1 cellular context compared by ENCODE assay signal in genomic region chr15:78879517-78880241, GRCh38.
TF ChIP-seq lines count a peak whose summit lies in the region.

No MANE protein-coding gene starts in this region.

TF ChIP-seq in SK-N-SH, 30 proteins besides CTCF, POLR2A, EP300 and RAD21 (continued from another document):
- TF ChIP-seq, protein P1, sequence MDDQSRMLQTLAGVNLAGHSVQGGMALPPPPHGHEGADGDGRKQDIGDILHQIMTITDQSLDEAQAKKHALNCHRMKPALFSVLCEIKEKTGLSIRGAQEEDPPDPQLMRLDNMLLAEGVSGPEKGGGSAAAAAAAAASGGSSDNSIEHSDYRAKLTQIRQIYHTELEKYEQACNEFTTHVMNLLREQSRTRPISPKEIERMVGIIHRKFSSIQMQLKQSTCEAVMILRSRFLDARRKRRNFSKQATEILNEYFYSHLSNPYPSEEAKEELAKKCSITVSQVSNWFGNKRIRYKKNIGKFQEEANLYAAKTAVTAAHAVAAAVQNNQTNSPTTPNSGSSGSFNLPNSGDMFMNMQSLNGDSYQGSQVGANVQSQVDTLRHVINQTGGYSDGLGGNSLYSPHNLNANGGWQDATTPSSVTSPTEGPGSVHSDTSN (IDR thresholded peaks at IDR 0.05) = no peak
- no peak for TF ChIP-seq RFX5 (IDR thresholded peaks at IDR 0.05; ENCODE audit: low read length)
- no peak for TF ChIP-seq TEAD4 (IDR thresholded peaks at IDR 0.05; ENCODE audit: borderline replicate concordance, insufficient read depth)
- TF ChIP-seq ELF1 (IDR thresholded peaks at IDR 0.05) = no peak
- TF ChIP-seq, protein P2, sequence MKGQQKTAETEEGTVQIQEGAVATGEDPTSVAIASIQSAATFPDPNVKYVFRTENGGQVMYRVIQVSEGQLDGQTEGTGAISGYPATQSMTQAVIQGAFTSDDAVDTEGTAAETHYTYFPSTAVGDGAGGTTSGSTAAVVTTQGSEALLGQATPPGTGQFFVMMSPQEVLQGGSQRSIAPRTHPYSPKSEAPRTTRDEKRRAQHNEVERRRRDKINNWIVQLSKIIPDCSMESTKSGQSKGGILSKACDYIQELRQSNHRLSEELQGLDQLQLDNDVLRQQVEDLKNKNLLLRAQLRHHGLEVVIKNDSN (IDR thresholded peaks at IDR 0.05; ENCODE audit: borderline replicate concordance, low read depth) = no peak
- TF ChIP-seq FOXJ3 (CRISPR knock-in tag; IDR thresholded peaks at IDR 0.05) = no peak
- no peak for TF ChIP-seq ZBTB33 (IDR thresholded peaks at IDR 0.05; ENCODE audit: borderline replicate concordance, low read depth)
- TF ChIP-seq EZH2phosphoT487 (IDR thresholded peaks at IDR 0.05; ENCODE audit: borderline replicate concordance, low read depth) = no peak
- TF ChIP-seq TCF12 (IDR thresholded peaks at IDR 0.05) = no peak
- no peak for TF ChIP-seq MEF2A (IDR thresholded peaks at IDR 0.05; ENCODE audit: borderline replicate concordance, low read depth)
- no peak for TF ChIP-seq FOSL2 (IDR thresholded peaks at IDR 0.05; ENCODE audit: borderline replicate concordance, low read depth)
- TF ChIP-seq NFIC (IDR thresholded peaks at IDR 0.05; ENCODE audit: borderline replicate concordance) = no peak
- TF ChIP-seq REST (IDR thresholded peaks at IDR 0.05; ENCODE audit: low read depth, low read length) = no peak
- TF ChIP-seq TAF1 (IDR thresholded peaks at IDR 0.05; ENCODE audit: borderline replicate concordance, low read depth, low read length) = no peak
